Comparison of ENCODE assay signal across 28 cellular contexts in the genomic region with DNA sequence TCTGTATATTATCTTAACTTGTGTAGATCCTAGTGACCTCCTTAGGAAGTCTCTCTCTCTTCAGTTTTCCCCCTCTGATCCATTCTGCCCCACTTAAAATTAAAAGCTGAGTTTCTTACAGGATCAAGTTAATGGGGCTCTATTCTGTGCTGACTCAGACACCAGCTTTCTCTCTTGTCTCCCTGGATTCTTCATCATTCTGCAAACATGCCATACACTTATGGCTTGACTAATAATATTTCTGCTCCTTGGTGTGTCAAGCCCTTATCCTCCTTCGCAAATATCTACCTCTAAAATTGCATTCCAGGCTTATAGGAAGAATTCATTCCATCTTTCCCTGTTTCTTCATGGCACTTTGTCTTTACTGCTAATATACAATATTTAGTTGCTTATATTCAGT.
"Had no signal": no experiment of that assay in that cellular context is flagged by ENCODE, and none has a peak within 500 bp of the region (broad histone marks: within the 10 kb centered on the region; RNA-seq: fewer than 3 reads in every experiment).

No MANE protein-coding gene starts in this region.

- DNase-seq: activated B cell treated with CpG ODN at 0.5 μM for 24 hours; activated CD4-positive, alpha-beta T cell treated with anti-CD3 and anti-CD28 coated beads for 4 hours; activated CD4-positive, alpha-beta T cell treated with anti-CD3 and anti-CD28 coated beads, Interleukin-2, amount 50 U/mL, for 48 hours; activated CD8-positive, alpha-beta memory T cell treated with anti-CD3 and anti-CD28 coated beads, Interleukin-2, amount 50 U/mL, for 48 hours; activated naive CD4-positive, alpha-beta T cell treated with anti-CD3 and anti-CD28 coated beads for 36 hours; activated naive CD8-positive, alpha-beta T cell treated with anti-CD3 and anti-CD28 coated beads, Interleukin-2, amount 10 ng/mL, durations not matched to agents 7 days and 5 days; activated T-cell treated with anti-CD3 and anti-CD28 coated beads, Interleukin-2, amount 50 U/mL, for 4 hours; anterior cingulate cortex; body of pancreas; cortex of kidney; endodermal cell; glutamatergic neuron; immature natural killer cell; kidney glomerular epithelial cell; left ventricle myocardium superior; midbrain; right cardiac atrium; stimulated activated CD4-positive, alpha-beta T cell treated with anti-CD3 and anti-CD28 coated beads, Interleukin-12 subunit alpha, Interleukin-12 subunit beta, amount 100 ng/mL, for 4 hours; stimulated activated CD4-positive, alpha-beta T cell treated with anti-CD3 and anti-CD28 coated beads, Interleukin-4, amount 100 ng/mL, for 4 hours; stimulated activated naive CD8-positive, alpha-beta T cell treated with anti-CD3 and anti-CD28 coated beads, Interleukin-15, amount 100 ng/mL, for 72 hours; T1000; tibial artery had no signal

- H3K9ac ChIP-seq: parathyroid adenoma had no signal

- H3K4me3 Mint-ChIP-seq: activated B cell treated with CpG ODN at 0.5 μM for 24 hours; activated naive CD4-positive, alpha-beta T cell treated with anti-CD3 and anti-CD28 coated beads for 36 hours; activated naive CD8-positive, alpha-beta T cell treated with anti-CD3 and anti-CD28 coated beads, Interleukin-2, amount 10 ng/mL, durations not matched to agents 7 days and 5 days; activated T-cell treated with anti-CD3 and anti-CD28 coated beads, Interleukin-2, amount 50 U/mL, for 4 hours; endodermal cell; immature natural killer cell; nephron; stimulated activated naive CD8-positive, alpha-beta T cell treated with anti-CD3 and anti-CD28 coated beads, Interleukin-15, amount 100 ng/mL, for 72 hours had no signal

- H3K4me2 ChIP-seq: hepatocyte had no signal

- H3K27me3 ChIP-seq: body of pancreas, cardiac muscle cell, hepatocyte, neutrophil, tibial artery had no signal

- ATAC-seq: activated T-cell treated with anti-CD3 and anti-CD28 coated beads, Interleukin-2, amount 50 U/mL, for 4 hours; body of pancreas; left ventricle myocardium superior; right cardiac atrium; stimulated activated naive CD8-positive, alpha-beta T cell treated with anti-CD3 and anti-CD28 coated beads, Interleukin-15, amount 100 ng/mL, for 72 hours had no signal

- H3K4me3 ChIP-seq: body of pancreas, cardiac muscle cell, hepatocyte, tibial artery had no signal

- H3K9me3 Mint-ChIP-seq: activated naive CD4-positive, alpha-beta T cell treated with anti-CD3 and anti-CD28 coated beads for 36 hours; activated T-cell treated with anti-CD3 and anti-CD28 coated beads, Interleukin-2, amount 50 U/mL, for 4 hours; endodermal cell; immature natural killer cell; nephron; stimulated activated naive CD8-positive, alpha-beta T cell treated with anti-CD3 and anti-CD28 coated beads, Interleukin-15, amount 100 ng/mL, for 72 hours had no signal

- H3K27ac ChIP-seq: body of pancreas, epithelial cell of prostate, hepatocyte, neutrophil, parathyroid adenoma, tibial artery had no signal

- H3K4me1 ChIP-seq: parathyroid adenoma, tibial artery had no signal

- H3K36me3 ChIP-seq: neutrophil had no signal

- H3K9me3 ChIP-seq: body of pancreas, neutrophil, tibial artery had no signal

- H2AFZ ChIP-seq: hepatocyte, parathyroid adenoma had no signal

- H3K79me2 ChIP-seq: hepatocyte, parathyroid adenoma had no signal

- H3K27me3 Mint-ChIP-seq: activated B cell treated with CpG ODN at 0.5 μM for 24 hours; activated naive CD8-positive, alpha-beta T cell treated with anti-CD3 and anti-CD28 coated beads, Interleukin-2, amount 10 ng/mL, durations not matched to agents 7 days and 5 days; stimulated activated naive CD8-positive, alpha-beta T cell treated with anti-CD3 and anti-CD28 coated beads, Interleukin-15, amount 100 ng/mL, for 72 hours had no signal

- H3K4me1 Mint-ChIP-seq: activated naive CD8-positive, alpha-beta T cell treated with anti-CD3 and anti-CD28 coated beads, Interleukin-2, amount 10 ng/mL, durations not matched to agents 7 days and 5 days; nephron; stimulated activated naive CD8-positive, alpha-beta T cell treated with anti-CD3 and anti-CD28 coated beads, Interleukin-15, amount 100 ng/mL, for 72 hours had no signal

- H3K27ac Mint-ChIP-seq: activated B cell treated with CpG ODN at 0.5 μM for 24 hours; activated naive CD4-positive, alpha-beta T cell treated with anti-CD3 and anti-CD28 coated beads for 36 hours; activated naive CD8-positive, alpha-beta T cell treated with anti-CD3 and anti-CD28 coated beads, Interleukin-2, amount 10 ng/mL, durations not matched to agents 7 days and 5 days; endodermal cell; nephron; stimulated activated naive CD8-positive, alpha-beta T cell treated with anti-CD3 and anti-CD28 coated beads, Interleukin-15, amount 100 ng/mL, for 72 hours had no signal
